Comparison of ENCODE assay signal across 7 cellular contexts in the genomic region with DNA sequence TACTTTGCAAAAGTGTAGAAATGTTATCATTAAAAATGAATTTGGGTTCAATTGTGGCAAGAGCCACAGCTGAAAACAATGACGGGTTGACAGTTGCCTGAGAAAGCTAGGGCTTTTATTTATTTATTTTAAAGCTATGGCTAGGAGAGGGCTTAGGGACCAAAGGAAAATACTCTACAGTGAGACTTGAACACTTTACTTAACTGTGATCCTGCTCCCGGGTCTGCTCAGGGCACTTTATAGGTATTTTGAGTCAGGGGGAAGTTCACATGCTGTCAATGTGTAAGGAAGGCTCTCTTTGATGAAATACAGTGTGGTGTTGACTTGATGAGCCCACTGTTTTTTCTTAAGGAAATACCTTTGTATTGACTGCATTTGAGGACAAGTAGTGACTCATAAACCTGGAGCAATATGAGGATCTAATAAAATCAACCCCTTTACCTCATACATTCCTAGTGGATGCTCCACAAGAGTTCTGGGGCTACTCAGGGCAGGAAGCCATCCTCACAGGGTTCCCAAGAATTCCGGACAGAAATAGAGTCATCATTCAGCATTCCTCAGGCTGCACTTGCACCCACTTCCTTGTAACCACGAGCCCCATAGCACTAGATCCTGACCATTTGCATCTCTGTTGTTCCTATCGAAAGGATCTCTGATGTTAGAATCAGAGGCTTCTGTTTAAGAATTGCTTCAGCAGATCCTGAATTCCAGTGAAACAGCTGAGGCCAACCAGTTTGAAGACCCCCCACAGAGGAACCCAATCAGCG.
DNase-seq lines count a peak whose midpoint lies in the region; ATAC-seq and TF ChIP-seq lines count a peak whose summit lies in the region.
"Not testable (repeated sequence)": the region's sequence is repeated elsewhere in the genome, so short reads cannot be mapped to it uniquely, and the experiment has no call there.

No MANE protein-coding gene starts in this region.

- H3K9me3 ChIP-seq in BLaER1 treated with 17β-estradiol and CSF1 and Interleukin-3, amounts not matched to agents 10 nM and 100 nM (replicated peaks in 1 of 11); RWPE2 (ENCODE audit: severe bottlenecking): not testable (repeated sequence)

- DNase-seq in HT1080 (ENCODE audit: low read depth) (peak; percentile 85), brain microvascular endothelial cell (peak; percentile 25), fibroblast of pulmonary artery (ENCODE audit: low read depth) (peak; percentile 4)
- not testable (repeated sequence) for DNase-seq in RWPE2 (ENCODE audit: low spot score)

- peaks cover 6 to 16% (median 12%) of the 10 kb centered on the region in 10 experiments; a peak in 18 of 20 replicates for H3K4me1 ChIP-seq in BLaER1 treated with 17β-estradiol and CSF1 and Interleukin-3, amounts not matched to agents 10 nM and 100 nM
- peaks cover 15% of the 10 kb centered on the region for H3K4me1 ChIP-seq in RWPE2 (ENCODE audit: insufficient read depth, poor library complexity, severe bottlenecking)

- ATAC-seq in GM18511 (IDR thresholded peaks at IDR 0.05; ENCODE audit: unreplicated experiment) (peak; percentile 5), RWPE2 (ENCODE audit: low read depth) (peak; percentile 96)

- peak overlapping the region in 9 of 11 experiments; percentile 20 to 76 (median 60); a peak in 17 of 22 replicates for H3K27ac ChIP-seq in BLaER1 treated with 17β-estradiol and CSF1 and Interleukin-3, amounts not matched to agents 10 nM and 100 nM
- H3K27ac ChIP-seq in RWPE2 (ENCODE audit: poor library complexity, severe bottlenecking) = peak overlapping the region; percentile 90
- peak overlapping the region; percentile 27 for H3K27ac ChIP-seq in brain microvascular endothelial cell

- H3K27ac Mint-ChIP-seq in nephron = peak overlapping the region; percentile 76 to 81 (median 79)

- TF ChIP-seq CTCF in RWPE2 (IDR thresholded peaks at IDR 0.05; ENCODE audit: poor library complexity, severe bottlenecking); brain microvascular endothelial cell (IDR thresholded peaks at IDR 0.05; ENCODE audit: low read depth, low read length, missing control alignments); fibroblast of pulmonary artery (IDR thresholded peaks at IDR 0.05; ENCODE audit: low read length, missing control alignments); nephron (IDR thresholded peaks at IDR 0.05; ENCODE audit: unreplicated experiment in 3 of 3): not testable (repeated sequence)

- not testable (repeated sequence) for H3K4me3 ChIP-seq in BLaER1 treated with 17β-estradiol and CSF1 and Interleukin-3, amounts not matched to agents 10 nM and 100 nM; RWPE2 (ENCODE audit: severe bottlenecking); brain microvascular endothelial cell (ENCODE audit: low read depth, low read length); fibroblast of pulmonary artery (replicated peaks; ENCODE audit: low read depth, low read length)

- not testable (repeated sequence) for H3K36me3 Mint-ChIP-seq in nephron (ENCODE audit: low read depth)

- H3K4me3 Mint-ChIP-seq in nephron = not testable (repeated sequence)

- not testable (repeated sequence) for H4K20me1 ChIP-seq in BLaER1 treated with 17β-estradiol and CSF1 and Interleukin-3, amounts not matched to agents 10 nM and 100 nM

- H3K27me3 Mint-ChIP-seq in nephron (ENCODE audit: low read depth) = not testable (repeated sequence)

- H3K36me3 ChIP-seq in BLaER1 treated with 17β-estradiol and CSF1 and Interleukin-3, amounts not matched to agents 10 nM and 100 nM; RWPE2 (ENCODE audit: low read depth); brain microvascular endothelial cell (replicated peaks): not testable (repeated sequence)

- H3K27me3 ChIP-seq in BLaER1 treated with 17β-estradiol and CSF1 and Interleukin-3, amounts not matched to agents 10 nM and 100 nM; RWPE2 (ENCODE audit: insufficient read depth, poor library complexity, severe bottlenecking); brain microvascular endothelial cell (replicated peaks): not testable (repeated sequence)

- H3K9ac ChIP-seq in BLaER1 treated with 17β-estradiol and CSF1 and Interleukin-3, amounts not matched to agents 10 nM and 100 nM = peak overlapping the region in 1 of 11 experiments; percentile 3; a peak in 2 of 22 replicates

- H3K4me2 ChIP-seq in BLaER1 treated with 17β-estradiol and CSF1 and Interleukin-3, amounts not matched to agents 10 nM and 100 nM = peak overlapping the region; percentile 12 to 60 (median 37); a peak in 20 of 22 replicates

- in situ Hi-C loops in brain microvascular endothelial cell (cut with HindIII; ENCODE audit: low pct_ligation_motif_present, low sequenced_read_pairs) = not testable (repeated sequence)

- peaks cover 46% of the 10 kb centered on the region for H3K4me1 Mint-ChIP-seq in nephron

- not testable (repeated sequence) for H3K9me3 Mint-ChIP-seq in nephron

Comparison
In these comparisons a context has a peak if more than half of its experiments do, and no peak if none do; other contexts are left out.
1. H3K27ac ChIP-seq: peak in every context shown above with its lines; median percentile 90 in RWPE2; 60 in BLaER1 treated with 17β-estradiol and CSF1 and Interleukin-3, amounts not matched to agents 10 nM and 100 nM; 27 in brain microvascular endothelial cell.